23 cellular contexts compared by ENCODE assay signal in genomic region chr10:93962973-93963372, GRCh38. TPM values are rescaled to one million over a fixed set of nuclear protein-coding genes. Genes with fewer than 3 reads are reported as not detected.
"Had no signal": no experiment of that assay in that cellular context is flagged by ENCODE, and none has a peak within 500 bp of the region (broad histone marks: within the 10 kb centered on the region; RNA-seq: fewer than 3 reads in every experiment).

No MANE protein-coding gene starts in this region.

- FAIRE-seq: colon had no signal

- ATAC-seq: activated CD8-positive, alpha-beta T cell treated with anti-CD3 and anti-CD28 coated beads for 36 hours; activated T-cell treated with anti-CD3 and anti-CD28 coated beads, Interleukin-2, amount 50 U/mL, for 4 hours; activated T-helper 17 cell treated with anti-CD3 and anti-CD28 coated beads, Interleukin-2, amount 50 U/mL, for 72 hours; left lobe of liver; mucosa of descending colon; natural killer cell treated with Interleukin-12 subunit alpha and Interleukin-12 subunit beta and Interleukin-15 and Interleukin-18, amount 100 ng/mL, for 72 hours; upper lobe of right lung had no signal

- DNase-seq: activated CD4-positive, alpha-beta T cell treated with anti-CD3 and anti-CD28 coated beads, Interleukin-2, amount 50 U/mL, for 1 hour; activated CD4-positive, CD25-positive, alpha-beta regulatory T cell treated with anti-CD3 and anti-CD28 coated beads, Interleukin-2, amount 50 U/mL, for 72 hours; activated CD8-positive, alpha-beta T cell treated with anti-CD3 and anti-CD28 coated beads for 36 hours; activated gamma-delta T cell treated with Interleukin-2 at 50 U/mL for 16 hours; activated naive CD4-positive, alpha-beta T cell treated with anti-CD3 and anti-CD28 coated beads, Interleukin-2, amount 50 U/mL, for 16 hours; activated T-cell treated with anti-CD3 and anti-CD28 coated beads, Interleukin-2, amount 50 U/mL, for 4 hours; amygdala; dermis blood vessel endothelial cell; effector CD4-positive, alpha-beta T cell; esophagus squamous epithelium; foreskin melanocyte; kidney glomerular epithelial cell; mucosa of descending colon; stimulated activated CD4-positive, alpha-beta T cell treated with anti-CD3 and anti-CD28 coated beads, Interleukin-15, amount 100 ng/mL, for 24 hours; stimulated activated CD4-positive, alpha-beta T cell treated with anti-CD3 and anti-CD28 coated beads, Interleukin-2, amount 100 ng/mL, for 24 hours; SW 1271; T1000; thyroid gland; upper lobe of right lung had no signal

- H3K27ac ChIP-seq: thyroid gland, upper lobe of right lung had no signal

- H3K27me3 ChIP-seq: esophagus squamous epithelium, thyroid gland, upper lobe of right lung had no signal

- H3K4me3 ChIP-seq: esophagus squamous epithelium, mucosa of descending colon, thyroid gland, upper lobe of right lung had no signal

- H3K9me3 ChIP-seq: esophagus squamous epithelium, mucosa of descending colon, thyroid gland, upper lobe of right lung had no signal

- H3K4me1 ChIP-seq: esophagus squamous epithelium, thyroid gland, upper lobe of right lung had no signal

- H3K36me3 ChIP-seq: esophagus squamous epithelium, thyroid gland, upper lobe of right lung had no signal

RNA-seq across cellular contexts. Expression of gene PLCE1, which starts 30.8 kb away (rescaled TPM):
- total RNA-seq: activated CD8-positive, alpha-beta T cell treated with anti-CD3 and anti-CD28 coated beads for 36 hours had no signal
